In the genomic region with DNA sequence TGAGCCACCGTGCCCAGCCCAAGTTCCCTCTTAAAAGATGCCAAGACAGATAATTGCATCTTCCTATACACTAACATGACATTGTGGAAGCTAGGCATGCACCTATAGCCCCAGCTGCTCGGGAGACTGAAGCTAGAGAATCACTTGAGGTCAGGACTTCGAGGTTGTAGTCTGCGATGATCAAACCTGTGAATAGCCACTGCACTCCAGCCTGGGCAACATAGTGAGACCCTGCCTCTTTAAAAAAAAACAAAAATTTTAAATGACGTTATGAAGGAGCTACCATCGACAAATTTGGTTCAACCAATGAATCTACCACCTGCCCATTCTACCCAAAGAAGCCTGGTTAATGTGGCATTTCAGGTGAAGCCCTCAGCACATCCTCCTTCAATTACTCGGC, we compare ENCODE assay signal across 16 cellular contexts.
"Had no signal": no experiment of that assay in that cellular context is flagged by ENCODE, and none has a peak within 500 bp of the region (broad histone marks: within the 10 kb centered on the region; RNA-seq: fewer than 3 reads in every experiment).

No MANE protein-coding gene starts in this region.

- H3K4me1 ChIP-seq: thyroid gland, vagina had no signal

- H3K36me3 ChIP-seq: brain microvascular endothelial cell, pancreas, thyroid gland, vagina had no signal

- H3K4me3 ChIP-seq: pancreas, thyroid gland, vagina had no signal

- H3K4me3 Mint-ChIP-seq: activated CD8-positive, alpha-beta T cell treated with anti-CD3 and anti-CD28 coated beads for 36 hours; activated naive CD8-positive, alpha-beta T cell; activated T-cell treated with anti-CD3 and anti-CD28 coated beads, Interleukin-2, amount 50 U/mL, for 4 hours; mesothelial cell of epicardium; stimulated activated naive B cell treated with anti-CD40 and anti-IgM and Interleukin-4, amounts not matched to agents 10 μg/mL and 1 μg/mL and 100 μg/mL, for 72 hours; T-helper 1 cell treated with Interleukin-12 subunit alpha and Interleukin-12 subunit beta and Interleukin-4 antibody, amounts not matched to agents 30 μg/mL and 1 μg/mL, for 36 hours had no signal

- H3K27me3 ChIP-seq: brain microvascular endothelial cell, pancreas, thyroid gland, vagina had no signal

- ATAC-seq: activated CD8-positive, alpha-beta T cell treated with anti-CD3 and anti-CD28 coated beads for 36 hours; activated T-cell treated with anti-CD3 and anti-CD28 coated beads, Interleukin-2, amount 50 U/mL, for 4 hours; left ventricle myocardium superior; stimulated activated naive B cell treated with anti-CD40 and anti-IgM and Interleukin-4, amounts not matched to agents 10 μg/mL and 1 μg/mL and 100 μg/mL, for 72 hours had no signal

- H3K36me3 Mint-ChIP-seq: mesothelial cell of epicardium had no signal

- DNase-seq: activated CD4-positive, alpha-beta T cell treated with anti-CD3 and anti-CD28 coated beads for 48 hours; activated CD8-positive, alpha-beta T cell treated with anti-CD3 and anti-CD28 coated beads for 36 hours; activated effector memory CD4-positive, alpha-beta T cell treated with Interleukin-2 at 50 U/mL for 16 hours; activated T-cell treated with anti-CD3 and anti-CD28 coated beads, Interleukin-2, amount 50 U/mL, for 4 hours; amniotic stem cell; effector CD8-positive, alpha-beta T cell; kidney glomerular epithelial cell; left ventricle myocardium superior; stimulated activated naive B cell treated with anti-CD40 and anti-IgM and Interleukin-4, amounts not matched to agents 10 μg/mL and 1 μg/mL and 100 μg/mL, for 72 hours; thyroid gland had no signal

- H3K27ac Mint-ChIP-seq: activated CD8-positive, alpha-beta T cell treated with anti-CD3 and anti-CD28 coated beads for 36 hours; activated naive CD8-positive, alpha-beta T cell; T-helper 1 cell treated with Interleukin-12 subunit alpha and Interleukin-12 subunit beta and Interleukin-4 antibody, amounts not matched to agents 30 μg/mL and 1 μg/mL, for 36 hours had no signal

- H3K27ac ChIP-seq: brain microvascular endothelial cell, pancreas, thyroid gland, vagina had no signal

- H3K9me3 ChIP-seq: pancreas, thyroid gland, vagina had no signal

- H3K27me3 Mint-ChIP-seq: activated naive CD8-positive, alpha-beta T cell; stimulated activated naive B cell treated with anti-CD40 and anti-IgM and Interleukin-4, amounts not matched to agents 10 μg/mL and 1 μg/mL and 100 μg/mL, for 72 hours had no signal
